ENCODE assay signal across 9 cellular contexts in the genomic region with DNA sequence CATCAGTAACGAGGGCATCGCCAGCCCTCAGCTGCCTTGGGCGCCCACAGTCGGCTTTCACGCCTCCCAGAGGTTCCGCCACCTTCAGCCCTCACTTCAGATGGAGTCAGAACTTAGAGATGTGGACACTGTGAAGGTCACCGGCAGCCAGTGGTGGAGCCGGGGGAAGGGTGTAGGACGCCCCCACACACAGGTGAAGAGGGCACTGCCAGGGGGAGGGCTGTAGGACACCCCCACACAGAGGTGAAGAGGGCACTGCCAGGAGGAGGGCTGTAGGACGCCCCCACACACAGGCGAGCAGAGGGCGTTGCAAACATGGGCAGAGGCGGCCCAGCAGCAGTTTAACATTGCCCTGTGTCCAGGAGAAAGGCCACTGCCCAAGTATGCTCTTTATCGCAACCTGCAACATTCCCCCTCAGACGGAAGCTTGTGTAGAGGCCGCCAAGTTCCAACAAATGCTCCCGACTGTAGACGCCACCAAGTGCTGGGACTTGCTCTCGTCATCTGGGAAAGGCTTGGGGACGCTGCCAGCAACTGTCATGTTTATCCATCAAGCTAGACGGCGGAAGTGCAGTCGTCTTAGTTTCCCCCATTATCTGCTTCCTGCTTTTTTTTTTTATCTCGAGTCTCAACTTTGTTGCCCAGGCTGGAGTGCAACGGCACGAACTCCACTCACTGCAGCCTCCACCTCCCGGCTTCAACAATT. TPM values are rescaled to one million over a fixed set of nuclear protein-coding genes. Genes with fewer than 3 reads are reported as not detected.
A peak's percentile ranks its signal among the peaks of the same experiment; 100 is the strongest.
DNase-seq lines count a peak whose midpoint lies in the region; ATAC-seq and TF ChIP-seq lines count a peak whose summit lies in the region.
"Had no signal": no experiment of that assay in that cellular context is flagged by ENCODE, and none has a peak within 500 bp of the region (broad histone marks: within the 10 kb centered on the region; RNA-seq: fewer than 3 reads in every experiment).

No MANE protein-coding gene starts in this region.

- intact Hi-C loops in A673 (cut with micrococcal nuclease; ENCODE audit: unreplicated experiment), result no loop called here

- peaks cover 7% of the 10 kb centered on the region for H3K36me3 ChIP-seq in A673 (ENCODE audit: insufficient read depth, low read length, poor library complexity, severe bottlenecking)

- BruUV-seq in A673 (replicated peaks; lab: Mats Ljungman, UMichigan), result no TSS peak

- peaks cover 15% of the 10 kb centered on the region for H3K36me3 Mint-ChIP-seq in chondrocyte (ENCODE audit: low read depth)

- TF ChIP-seq CTCF in A673 (conservative IDR thresholded peaks at IDR 0.05; ENCODE audit: low read depth, low read length), result 0 out of 2 replicates have a peak, but pooled peaks have one; percentile 13
- TF ChIP-seq CTCF in chondrocyte (IDR thresholded peaks at IDR 0.05), result no peak

- POLR2A ChIA-PET in A673 (lab: Charles Lee; ENCODE audit: low non-redundant PET), result no interaction called here

- H3K27me3 ChIP-seq in A673 (replicated peaks; ENCODE audit: insufficient read depth, low read depth, low read length, poor library complexity), result no peaks in the 10 kb centered on the region

- H3K27ac ChIP-seq in A673 (ENCODE audit: low read depth, low read length, poor library complexity, severe bottlenecking), result peak overlapping the region; percentile 51

- no peak for ATAC-seq in GM21619 (IDR thresholded peaks at IDR 0.05; ENCODE audit: unreplicated experiment)

- peaks cover 8% of the 10 kb centered on the region for H3K4me1 ChIP-seq in A673 (ENCODE audit: insufficient read depth, low read length, poor library complexity, severe bottlenecking)

- peaks cover 25% of the 10 kb centered on the region for H3K4me1 Mint-ChIP-seq in chondrocyte (ENCODE audit: low read depth)

- peak overlapping the region; percentile 83 for H3K27ac Mint-ChIP-seq in chondrocyte (ENCODE audit: unreplicated experiment)
- H3K27ac Mint-ChIP-seq: activated T-helper 2 cell treated with anti-CD3 and anti-CD28 coated beads, Interferon-gamma antibody, Interleukin-2, Interleukin-4, amounts not matched to agents 10 μg/mL and 5 μg/mL and 100 μg/mL, durations not matched to agents 14 hours and 24 hours and 36 hours had no signal

- no peaks in the 10 kb centered on the region for H3K27me3 Mint-ChIP-seq in chondrocyte (ENCODE audit: low read depth)

- H3K4me3 Mint-ChIP-seq in chondrocyte (ENCODE audit: unreplicated experiment), result no peak overlapping the region

- CTCF ChIA-PET in A673 (lab: Charles Lee), result interaction anchor here (0.6 to 0.7 kb wide), 2 partner anchors 12 to 91 kb away, joined by 3 to 4 read pairs; no protein-coding TSS in a partner anchor

- peak; percentile 85 for DNase-seq in A673 (ENCODE audit: low spot score)
- DNase-seq in MV-4-11 (lab: John Stamatoyannopoulos, UW), result peak; percentile 49
- no peak for DNase-seq in chondrocyte (ENCODE audit: low spot score)
- DNase-seq in lung microvascular endothelial cell (ENCODE audit: low read depth in 2 of 2), result peak; percentile 51 to 92
- no peak for DNase-seq in COLO668 (lab: John Stamatoyannopoulos, UW; ENCODE audit: unreplicated experiment)
- no peak for DNase-seq in AG20443 (ENCODE audit: low spot score)
- DNase-seq in HK-2 (ENCODE audit: unreplicated experiment), result no peak

- no peak overlapping the region for H3K4me3 ChIP-seq in A673 (ENCODE audit: low read depth, low read length, poor library complexity, severe bottlenecking)

- no peaks in the 10 kb centered on the region for H3K9me3 ChIP-seq in A673 (ENCODE audit: low read depth, low read length, poor library complexity, severe bottlenecking)

- no peaks in the 10 kb centered on the region for H3K9me3 Mint-ChIP-seq in chondrocyte (ENCODE audit: low read depth)
- H3K9me3 Mint-ChIP-seq: activated T-helper 2 cell treated with anti-CD3 and anti-CD28 coated beads, Interferon-gamma antibody, Interleukin-2, Interleukin-4, amounts not matched to agents 10 μg/mL and 5 μg/mL and 100 μg/mL, durations not matched to agents 14 hours and 24 hours and 36 hours had no signal

RNA-seq across cellular contexts. Expression of gene ANKLE2, which starts 4.9 kb away (rescaled TPM):
- total RNA-seq in A673 (2021) (103 and 107 TPM in 2 replicates), chondrocyte (94.7 to 96.4 TPM (median 95.9 TPM) in 3 replicates), lung microvascular endothelial cell (31.6 and 34.5 TPM in 2 replicates)

RNA-seq across cellular contexts. Expression of gene PGAM5, which starts 55.9 kb away (rescaled TPM):
- total RNA-seq in A673 (2021), result 108 and 121 TPM in 2 replicates
- 18.8 to 22.1 TPM (median 19.9 TPM) in 3 replicates for total RNA-seq in chondrocyte
- total RNA-seq in lung microvascular endothelial cell, result 32.3 and 33.9 TPM in 2 replicates

Comparison
In these comparisons a context has a peak if more than half of its experiments do, and no peak if none do; other contexts are left out.
1. DNase-seq: peak in A673 (single experiment), MV-4-11 (single experiment) and lung microvascular endothelial cell (2 of 2); none in chondrocyte (single experiment), COLO668 (single experiment), AG20443 (single experiment) and HK-2 (single experiment).